12 cellular contexts compared by ENCODE assay signal in genomic region chr10:58475322-58476277, GRCh38. TPM values are rescaled to one million over a fixed set of nuclear protein-coding genes. Genes with fewer than 3 reads are reported as not detected.
DNase-seq lines count a peak whose midpoint lies in the region; ATAC-seq, FAIRE-seq and TF ChIP-seq lines count a peak whose summit lies in the region.
"Had no signal": no experiment of that assay in that cellular context is flagged by ENCODE, and none has a peak within 500 bp of the region (broad histone marks: within the 10 kb centered on the region; RNA-seq: fewer than 3 reads in every experiment).

No MANE protein-coding gene starts in this region.

- DNase-seq in AG10803 (ENCODE audit: low read depth) (peak; percentile 75), SK-N-MC (ENCODE audit: low read depth, low spot score) (no peak), fibroblast of villous mesenchyme (ENCODE audit: low read depth) (peak; percentile 44), psoas muscle (no peak), 8988T (no peak), frontal cortex (ENCODE audit: low spot score in 2 of 2) (no peak)
- DNase-seq in activated CD4-positive, alpha-beta T cell treated with anti-CD3 and anti-CD28 coated beads for 1 hour = no peak
- DNase-seq: left colon; NCI-H2029; stimulated activated CD4-positive, alpha-beta T cell treated with anti-CD3 and anti-CD28 coated beads, Interleukin-4, amount 100 ng/mL, for 1 hour had no signal

- FAIRE-seq in frontal cortex (lab: Jason Lieb, UNC) = no peak
- FAIRE-seq: GM12878 had no signal

- TF ChIP-seq CTCF in AG10803 (conservative IDR thresholded peaks at IDR 0.05; ENCODE audit: low read length) = no peak
- no peak for TF ChIP-seq CTCF in fibroblast of villous mesenchyme (IDR thresholded peaks at IDR 0.05; ENCODE audit: insufficient read depth, low read depth, low read length)
- no peak for TF ChIP-seq CTCF in psoas muscle (IDR thresholded peaks at IDR 0.05)

- WGBS in psoas muscle, 3 donors = 33 to 39% (median 36%) methylated on average over 11 of the region's 11 CpGs

- H3K4me1 ChIP-seq in psoas muscle = no peaks in the 10 kb centered on the region

- H3K36me3 ChIP-seq in SK-N-MC (ENCODE audit: insufficient read depth, low read length) (no peaks in the 10 kb centered on the region), psoas muscle (ENCODE audit: insufficient read depth in 1 of 2, low read depth in 1 of 2) (no peaks in the 10 kb centered on the region)

- no peaks in the 10 kb centered on the region for H3K9me3 ChIP-seq in SK-N-MC (ENCODE audit: low read depth, low read length)
- H3K9me3 ChIP-seq in psoas muscle = no peaks in the 10 kb centered on the region

- no peak overlapping the region for H3K9ac ChIP-seq in SK-N-MC (ENCODE audit: insufficient read length)

- H3K27ac ChIP-seq in SK-N-MC (no peak overlapping the region), psoas muscle (no peak overlapping the region)

- H3K27me3 ChIP-seq in psoas muscle (ENCODE audit: insufficient read depth in 3 of 3, low read length in 2 of 3) = no peaks in the 10 kb centered on the region

- H3K4me3 ChIP-seq in AG10803 (ENCODE audit: low read length) = peak overlapping the region; percentile 56
- peak overlapping the region; percentile 12; the same call in 1 of the 2 replicates for H3K4me3 ChIP-seq in SK-N-MC
- H3K4me3 ChIP-seq in fibroblast of villous mesenchyme (ENCODE audit: low read depth, low read length) = peak overlapping the region; percentile 33
- H3K4me3 ChIP-seq in psoas muscle = peak overlapping the region; percentile 25
- H3K4me3 ChIP-seq: GM12878 had no signal

- ATAC-seq in psoas muscle (no peak), HG03378 (IDR thresholded peaks at IDR 0.05; ENCODE audit: unreplicated experiment) (no peak)
- ATAC-seq: GM12878, left colon had no signal

- intact Hi-C loops in psoas muscle (cut with DNase I) = no loop called here

RNA-seq across cellular contexts. Expression of gene BICC1, which starts 37.1 kb away (rescaled TPM):
- total RNA-seq in fibroblast of villous mesenchyme = 39.3 and 47.7 TPM in 2 replicates
- total RNA-seq in psoas muscle = 10 to 100 TPM in 1 of 4 donors, 1 to 10 TPM in 3; 6.3 to 13.2 (median 7.5) TPM
- polyA plus RNA-seq in psoas muscle = 1 to 10 TPM; 4.7 to 7.6 (median 4.8) TPM
- total RNA-seq in frontal cortex = 4.5 TPM

Comparison
In these comparisons a context has a peak if more than half of its experiments do, and no peak if none do; other contexts are left out.
1. DNase-seq: peak in AG10803 (single experiment) and fibroblast of villous mesenchyme (single experiment); none in SK-N-MC (single experiment), psoas muscle (0 of 2), 8988T (single experiment), frontal cortex (0 of 2) and activated CD4-positive, alpha-beta T cell treated with anti-CD3 and anti-CD28 coated beads for 1 hour (single experiment).
2. Peak in every context shown above with its lines, with median percentiles within 50 percentile points of each other: H3K4me3 ChIP-seq.